In the genomic region with DNA sequence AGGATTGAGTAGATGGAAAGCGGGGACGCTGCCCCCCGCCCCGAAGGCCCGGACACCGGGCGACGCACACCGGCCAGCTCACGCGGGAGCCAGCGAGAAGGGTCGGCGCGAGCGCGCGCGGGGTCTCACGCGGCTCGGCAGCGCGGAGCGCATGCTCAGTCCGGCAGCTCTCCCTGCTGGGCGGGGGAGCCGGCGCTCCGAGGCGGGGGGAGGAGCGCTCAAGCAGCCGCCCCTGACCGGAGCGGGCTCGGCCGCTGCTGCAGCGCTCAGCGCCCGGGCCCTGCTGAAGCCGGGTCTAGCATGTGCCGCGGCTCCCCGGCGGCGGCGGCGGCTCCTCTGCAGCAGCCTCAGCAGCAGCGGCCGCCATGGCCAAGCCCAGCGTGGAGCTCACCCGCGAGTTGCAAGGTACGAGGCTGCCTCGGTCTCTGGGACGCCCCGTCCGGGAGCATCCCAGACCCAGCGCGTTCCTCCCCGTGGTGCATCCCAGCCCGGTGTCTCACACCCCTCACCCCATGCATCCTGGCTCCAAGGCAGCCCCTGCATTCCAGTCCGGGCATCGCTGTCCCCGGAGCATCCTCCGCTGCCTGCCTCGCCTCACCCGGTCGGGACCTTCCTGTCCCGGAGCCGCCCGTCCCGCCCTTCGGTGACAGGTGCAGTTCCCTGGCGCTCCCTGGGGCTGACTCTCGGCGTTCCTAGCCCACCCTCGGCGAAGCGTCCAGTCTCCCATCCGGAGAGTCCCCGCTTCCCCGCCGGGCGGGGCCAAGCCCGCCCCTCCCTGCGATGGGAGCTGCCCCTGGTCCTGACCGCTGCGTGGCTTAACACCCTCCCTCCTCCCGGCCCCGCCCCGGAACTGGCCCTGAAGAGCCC, we compare ENCODE assay signal across 8 cellular contexts. TPM values are rescaled to one million over a fixed set of nuclear protein-coding genes. Genes with fewer than 3 reads are reported as not detected.
DNase-seq lines count a peak whose midpoint lies in the region; ATAC-seq and TF ChIP-seq lines count a peak whose summit lies in the region.

A gene with protein sequence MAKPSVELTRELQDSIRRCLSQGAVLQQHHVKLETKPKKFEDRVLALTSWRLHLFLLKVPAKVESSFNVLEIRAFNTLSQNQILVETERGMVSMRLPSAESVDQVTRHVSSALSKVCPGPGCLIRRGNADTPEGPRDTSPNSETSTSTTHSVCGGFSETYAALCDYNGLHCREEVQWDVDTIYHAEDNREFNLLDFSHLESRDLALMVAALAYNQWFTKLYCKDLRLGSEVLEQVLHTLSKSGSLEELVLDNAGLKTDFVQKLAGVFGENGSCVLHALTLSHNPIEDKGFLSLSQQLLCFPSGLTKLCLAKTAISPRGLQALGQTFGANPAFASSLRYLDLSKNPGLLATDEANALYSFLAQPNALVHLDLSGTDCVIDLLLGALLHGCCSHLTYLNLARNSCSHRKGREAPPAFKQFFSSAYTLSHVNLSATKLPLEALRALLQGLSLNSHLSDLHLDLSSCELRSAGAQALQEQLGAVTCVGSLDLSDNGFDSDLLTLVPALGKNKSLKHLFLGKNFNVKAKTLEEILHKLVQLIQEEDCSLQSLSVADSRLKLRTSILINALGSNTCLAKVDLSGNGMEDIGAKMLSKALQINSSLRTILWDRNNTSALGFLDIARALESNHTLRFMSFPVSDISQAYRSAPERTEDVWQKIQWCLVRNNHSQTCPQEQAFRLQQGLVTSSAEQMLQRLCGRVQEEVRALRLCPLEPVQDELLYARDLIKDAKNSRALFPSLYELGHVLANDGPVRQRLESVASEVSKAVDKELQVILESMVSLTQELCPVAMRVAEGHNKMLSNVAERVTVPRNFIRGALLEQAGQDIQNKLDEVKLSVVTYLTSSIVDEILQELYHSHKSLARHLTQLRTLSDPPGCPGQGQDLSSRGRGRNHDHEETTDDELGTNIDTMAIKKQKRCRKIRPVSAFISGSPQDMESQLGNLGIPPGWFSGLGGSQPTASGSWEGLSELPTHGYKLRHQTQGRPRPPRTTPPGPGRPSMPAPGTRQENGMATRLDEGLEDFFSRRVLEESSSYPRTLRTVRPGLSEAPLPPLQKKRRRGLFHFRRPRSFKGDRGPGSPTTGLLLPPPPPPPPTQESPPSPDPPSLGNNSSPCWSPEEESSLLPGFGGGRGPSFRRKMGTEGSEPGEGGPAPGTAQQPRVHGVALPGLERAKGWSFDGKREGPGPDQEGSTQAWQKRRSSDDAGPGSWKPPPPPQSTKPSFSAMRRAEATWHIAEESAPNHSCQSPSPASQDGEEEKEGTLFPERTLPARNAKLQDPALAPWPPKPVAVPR (N-terminal part only) (plus strand): TSS at position 221 of the 867 bp plus-strand sequence. CDS start 145 bp downstream, at position 366.

- H3K4me3 ChIP-seq in left lung: peak within 1 kb of the TSS; percentile 60 to 73

- peak within 1 kb of the TSS in 1 of 2 donors; percentile 65 for H3K27ac ChIP-seq in left lung

- intact Hi-C loops in left lung (cut with DNase I): no loop called here

- peak; percentile 78 for ATAC-seq in GM18502 (IDR thresholded peaks at IDR 0.05; ENCODE audit: poor library complexity, unreplicated experiment)
- ATAC-seq in HG02970 (IDR thresholded peaks at IDR 0.05; ENCODE audit: low FRiP score, unreplicated experiment): peak; percentile 60
- ATAC-seq in left lung: peak; percentile 96

- no peaks in the 10 kb centered on the region for H3K9me3 ChIP-seq in left lung

- TF ChIP-seq CTCF in left lung (IDR thresholded peaks at IDR 0.05): no peak

- DNase-seq in 8988T (peak; percentile 61), NCI-H2196 (lab: John Stamatoyannopoulos, UW; ENCODE audit: unreplicated experiment) (peak; percentile 77), dedifferentiated amniotic fluid mesenchymal stem cell (ENCODE audit: extremely low spot score) (peak; percentile 21), left lung (peak; percentile 76 to 93)
- peak; percentile 37 to 41 for DNase-seq in activated CD4-positive, alpha-beta T cell treated with anti-CD3 and anti-CD28 coated beads for 24 hours (ENCODE audit: low read depth in 2 of 2)
- peak; percentile 69 for DNase-seq in stimulated activated CD4-positive, alpha-beta T cell treated with anti-CD3 and anti-CD28 coated beads, Interleukin-4, amount 100 ng/mL, for 1 hour

- H3K27me3 ChIP-seq in left lung: peaks cover 0 to 37% of the 10 kb centered on the region in 2 donors

- H3K4me1 ChIP-seq in left lung: peaks cover 0 to 28% of the 10 kb centered on the region in 2 donors

- no peaks in the 10 kb centered on the region for H3K36me3 ChIP-seq in left lung

RNA-seq across cellular contexts. Expression of the gene that starts here (rescaled TPM):
- 1 to 10 TPM; 1.0 to 2.3 TPM for total RNA-seq in left lung

Comparison
In these comparisons a context has a peak if more than half of its experiments do, and no peak if none do; other contexts are left out.
1. DNase-seq: peak in every context shown above with its lines; median percentile 84 in left lung; 77 in NCI-H2196; 69 in stimulated activated CD4-positive, alpha-beta T cell treated with anti-CD3 and anti-CD28 coated beads, Interleukin-4, amount 100 ng/mL, for 1 hour; 61 in 8988T; 39 in activated CD4-positive, alpha-beta T cell treated with anti-CD3 and anti-CD28 coated beads for 24 hours; 21 in dedifferentiated amniotic fluid mesenchymal stem cell.